1 cellular context compared by ENCODE assay signal in the genomic region with DNA sequence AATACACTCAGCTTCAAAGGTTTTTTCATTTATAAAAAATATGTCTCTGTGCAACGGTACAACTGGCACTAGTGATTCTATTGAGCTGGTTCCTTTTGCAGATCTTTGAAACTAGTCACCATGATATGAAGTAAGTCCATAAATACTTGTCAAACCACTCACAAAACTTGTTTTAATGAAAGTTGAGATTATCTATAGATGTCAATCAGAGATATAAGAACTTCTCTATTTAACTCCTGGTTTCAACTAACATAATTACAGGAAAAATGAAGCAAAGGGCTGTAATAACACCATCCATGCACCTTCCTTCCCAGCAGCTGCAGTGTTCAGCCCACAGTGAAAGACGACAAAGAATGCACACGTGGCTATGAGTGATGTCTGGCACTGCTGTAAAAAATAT.
TF ChIP-seq lines count a peak whose summit lies in the region.

No MANE protein-coding gene starts in this region.

TF ChIP-seq in endothelial cell of umbilical vein, 7 proteins besides CTCF, POLR2A, EP300 and RAD21:
- TF ChIP-seq GATA2 (IDR thresholded peaks at IDR 0.05; ENCODE audit: insufficient read depth, insufficient read length, low read depth, low read length) (no peak), EZH2 (IDR thresholded peaks at IDR 0.05; ENCODE audit: borderline replicate concordance, low read depth, low read length, severe bottlenecking) (no peak)
